In genomic region chr3:106167728-106168127, GRCh38 we compare ENCODE assay signal across 32 cellular contexts.
DNase-seq lines count a peak whose midpoint lies in the region; ATAC-seq and TF ChIP-seq lines count a peak whose summit lies in the region.
"Had no signal": no experiment of that assay in that cellular context is flagged by ENCODE, and none has a peak within 500 bp of the region (broad histone marks: within the 10 kb centered on the region; RNA-seq: fewer than 3 reads in every experiment).

No MANE protein-coding gene starts in this region.

- H3K27me3 Mint-ChIP-seq in activated naive CD8-positive, alpha-beta T cell treated with anti-CD3 and anti-CD28 coated beads for 36 hours, result no peaks in the 10 kb centered on the region
- H3K27me3 Mint-ChIP-seq: CD4-positive, CD25-positive, alpha-beta regulatory T cell; dendritic cell treated with granulocyte-macrophage colony-stimulating factor and Interleukin-4, amounts not matched to agents 40 ng/mL and 50 ng/mL, for 4 days; T-helper 17 cell had no signal

- H3K4me3 ChIP-seq in GM12865 (ENCODE audit: low read depth, low read length), result no peak overlapping the region
- H3K4me3 ChIP-seq: esophagus muscularis mucosa, hepatocyte, pancreas, smooth muscle cell, transverse colon had no signal

- peaks cover 20% of the 10 kb centered on the region for H3K4me1 Mint-ChIP-seq in activated naive CD8-positive, alpha-beta T cell treated with anti-CD3 and anti-CD28 coated beads for 36 hours
- H3K4me1 Mint-ChIP-seq: nephron progenitor cell had no signal

- no peak overlapping the region for H3K4me3 Mint-ChIP-seq in activated naive CD8-positive, alpha-beta T cell treated with anti-CD3 and anti-CD28 coated beads for 36 hours
- H3K4me3 Mint-ChIP-seq: CD4-positive, CD25-positive, alpha-beta regulatory T cell; dendritic cell treated with granulocyte-macrophage colony-stimulating factor and Interleukin-4, amounts not matched to agents 40 ng/mL and 50 ng/mL, for 4 days; nephron progenitor cell; T-helper 17 cell had no signal

- ATAC-seq in GM19324 (IDR thresholded peaks at IDR 0.05; ENCODE audit: low FRiP score, unreplicated experiment), result peak; percentile 88
- ATAC-seq in HG02852 (IDR thresholded peaks at IDR 0.05; ENCODE audit: unreplicated experiment), result peak; percentile 75
- no peak for ATAC-seq in GM21825 (IDR thresholded peaks at IDR 0.05; ENCODE audit: unreplicated experiment)
- no peak for ATAC-seq in HG03139 (IDR thresholded peaks at IDR 0.05; ENCODE audit: unreplicated experiment)
- ATAC-seq: HCT116, left cardiac atrium, pancreas, SK-N-SH treated with all-trans-retinoic acid at 6 μM for 48 hours, T-helper 17 cell had no signal

- H3K36me3 Mint-ChIP-seq in activated naive CD8-positive, alpha-beta T cell treated with anti-CD3 and anti-CD28 coated beads for 36 hours, result peaks cover 14% of the 10 kb centered on the region
- H3K36me3 Mint-ChIP-seq: CD4-positive, CD25-positive, alpha-beta regulatory T cell had no signal

- peak; percentile 37 for DNase-seq in GM12865 (ENCODE audit: low read depth)
- peak; percentile 48 for DNase-seq in RPMI7951 (ENCODE audit: low read depth)
- DNase-seq in ureter (ENCODE audit: low spot score), result no peak
- DNase-seq in activated naive CD8-positive, alpha-beta T cell treated with anti-CD3 and anti-CD28 coated beads for 36 hours, result no peak
- DNase-seq: activated CD4-positive, alpha-beta T cell treated with anti-CD3 and anti-CD28 coated beads for 4 hours; activated CD8-positive, alpha-beta memory T cell treated with anti-CD3 and anti-CD28 coated beads for 24 hours; activated gamma-delta T cell; activated T-cell treated with anti-CD3 and anti-CD28 coated beads, Interleukin-2, amount 50 U/mL, for 1 hour; CD4-positive, CD25-positive, alpha-beta regulatory T cell; central memory CD4-positive, alpha-beta T cell; KG1; left cardiac atrium; MM.1S; NCI-H1436; NCI-H2081 treated with DMSO at 0.1 percent for 48 hours; NCI-H446; NCI-H774; nephron progenitor cell; pancreas; stimulated activated CD4-positive, alpha-beta T cell treated with anti-CD3 and anti-CD28 coated beads, Interleukin-2, amount 100 ng/mL, for 24 hours; T-helper 17 cell; transverse colon had no signal

- no peak overlapping the region for H3K27ac Mint-ChIP-seq in activated naive CD8-positive, alpha-beta T cell treated with anti-CD3 and anti-CD28 coated beads for 36 hours
- H3K27ac Mint-ChIP-seq: CD4-positive, CD25-positive, alpha-beta regulatory T cell; dendritic cell treated with granulocyte-macrophage colony-stimulating factor and Interleukin-4, amounts not matched to agents 40 ng/mL and 50 ng/mL, for 4 days; nephron progenitor cell; T-helper 17 cell had no signal

- TF ChIP-seq CTCF in GM12865 (IDR thresholded peaks at IDR 0.05; ENCODE audit: insufficient read depth, low read depth, low read length, missing control alignments), result no peak

- H3K9me3 Mint-ChIP-seq in activated naive CD8-positive, alpha-beta T cell treated with anti-CD3 and anti-CD28 coated beads for 36 hours, result peaks cover 7% of the 10 kb centered on the region

Comparison
In these comparisons a context has a peak if more than half of its experiments do, and no peak if none do; other contexts are left out.
1. DNase-seq: peak in GM12865 (single experiment) and RPMI7951 (single experiment); none in ureter (single experiment) and activated naive CD8-positive, alpha-beta T cell treated with anti-CD3 and anti-CD28 coated beads for 36 hours (single experiment).
2. ATAC-seq: peak in GM19324 (single experiment) and HG02852 (single experiment); none in GM21825 (single experiment) and HG03139 (single experiment).